In the genomic region with DNA sequence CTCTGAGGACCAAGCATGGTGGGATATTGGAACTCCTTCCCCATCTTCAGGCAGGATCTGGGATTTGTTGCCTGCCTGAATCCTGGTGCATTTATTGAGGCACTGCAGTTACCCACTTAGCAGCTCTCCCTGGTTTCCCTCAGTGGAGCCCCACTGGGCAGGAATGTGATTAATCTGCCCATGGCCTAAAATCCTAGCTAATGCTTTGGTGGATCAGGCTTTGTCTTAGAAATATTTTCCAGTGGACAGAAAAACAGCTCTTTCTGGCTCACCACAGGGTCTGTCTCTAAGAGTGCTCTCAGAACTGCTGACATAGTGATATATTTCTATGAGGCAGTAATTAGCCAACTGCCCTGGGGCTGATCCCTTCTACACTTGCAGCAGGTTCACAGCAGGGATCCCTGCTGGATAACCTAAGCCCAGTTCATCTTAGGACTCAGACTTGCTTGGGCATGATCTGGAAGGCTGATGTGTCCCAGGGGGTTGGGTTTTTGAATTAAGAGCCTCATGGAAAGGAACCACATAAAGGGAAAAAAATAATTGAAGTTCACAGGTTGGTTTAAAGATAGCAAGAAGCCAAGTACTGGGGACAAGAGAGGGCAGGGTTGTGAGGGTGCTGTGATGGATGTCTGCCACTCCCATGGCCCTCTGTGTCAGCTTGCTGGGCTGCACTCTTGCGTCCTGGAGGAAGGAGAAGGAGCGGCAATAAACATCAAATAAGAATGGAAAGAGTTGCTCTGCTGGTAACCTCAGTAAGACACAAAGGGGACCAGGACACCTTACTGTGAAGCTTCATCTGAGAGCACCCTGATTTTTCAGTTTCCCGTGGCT, we compare ENCODE assay signal across 1 cellular context.
TF ChIP-seq lines count a peak whose summit lies in the region.

No MANE protein-coding gene starts in this region.

TF ChIP-seq in HEK293, 187 proteins besides CTCF, POLR2A, EP300 and RAD21 (continued from another document):
- TF ChIP-seq ZNF561 (tag by site-specific recombination; IDR thresholded peaks at IDR 0.05; ENCODE audit: borderline replicate concordance) (peak; percentile 91), TRIM28 (IDR thresholded peaks at IDR 0.05; ENCODE audit: borderline replicate concordance, low read length) (peak; percentile 99), BCL11B (tag by site-specific recombination; IDR thresholded peaks at IDR 0.05; ENCODE audit: low read depth) (no peak), ZNF776 (tag by site-specific recombination; IDR thresholded peaks at IDR 0.05; ENCODE audit: borderline replicate concordance) (no peak), SCRT2 (tag by site-specific recombination; IDR thresholded peaks at IDR 0.05) (peak; percentile 94), ZNF548 (tag by site-specific recombination; IDR thresholded peaks at IDR 0.05) (no peak), ZNF560 (tag by site-specific recombination; IDR thresholded peaks at IDR 0.05; ENCODE audit: borderline replicate concordance) (no peak), MZF1 (tag by site-specific recombination; IDR thresholded peaks at IDR 0.05; ENCODE audit: borderline replicate concordance) (peak; percentile 98), PBX3 (CRISPR knock-in tag; IDR thresholded peaks at IDR 0.05) (no peak), SCRT1 (tag by site-specific recombination; IDR thresholded peaks at IDR 0.05; ENCODE audit: borderline replicate concordance) (peak; percentile 94), GLIS2 (tag by site-specific recombination; IDR thresholded peaks at IDR 0.05) (no peak), RBAK (tag by site-specific recombination; IDR thresholded peaks at IDR 0.05) (no peak), EGR2 (tag by site-specific recombination; IDR thresholded peaks at IDR 0.05; ENCODE audit: low read depth) (no peak), ZNF341 (tag by site-specific recombination; IDR thresholded peaks at IDR 0.05; ENCODE audit: low read depth) (peak; percentile 52), ZNF76 (tag by site-specific recombination; IDR thresholded peaks at IDR 0.05; ENCODE audit: borderline replicate concordance, low read depth) (no peak; the same call in 1 of the 2 replicates), ZNF843 (tag by site-specific recombination; IDR thresholded peaks at IDR 0.05) (peak; percentile 98)
- TF ChIP-seq, protein P1, sequence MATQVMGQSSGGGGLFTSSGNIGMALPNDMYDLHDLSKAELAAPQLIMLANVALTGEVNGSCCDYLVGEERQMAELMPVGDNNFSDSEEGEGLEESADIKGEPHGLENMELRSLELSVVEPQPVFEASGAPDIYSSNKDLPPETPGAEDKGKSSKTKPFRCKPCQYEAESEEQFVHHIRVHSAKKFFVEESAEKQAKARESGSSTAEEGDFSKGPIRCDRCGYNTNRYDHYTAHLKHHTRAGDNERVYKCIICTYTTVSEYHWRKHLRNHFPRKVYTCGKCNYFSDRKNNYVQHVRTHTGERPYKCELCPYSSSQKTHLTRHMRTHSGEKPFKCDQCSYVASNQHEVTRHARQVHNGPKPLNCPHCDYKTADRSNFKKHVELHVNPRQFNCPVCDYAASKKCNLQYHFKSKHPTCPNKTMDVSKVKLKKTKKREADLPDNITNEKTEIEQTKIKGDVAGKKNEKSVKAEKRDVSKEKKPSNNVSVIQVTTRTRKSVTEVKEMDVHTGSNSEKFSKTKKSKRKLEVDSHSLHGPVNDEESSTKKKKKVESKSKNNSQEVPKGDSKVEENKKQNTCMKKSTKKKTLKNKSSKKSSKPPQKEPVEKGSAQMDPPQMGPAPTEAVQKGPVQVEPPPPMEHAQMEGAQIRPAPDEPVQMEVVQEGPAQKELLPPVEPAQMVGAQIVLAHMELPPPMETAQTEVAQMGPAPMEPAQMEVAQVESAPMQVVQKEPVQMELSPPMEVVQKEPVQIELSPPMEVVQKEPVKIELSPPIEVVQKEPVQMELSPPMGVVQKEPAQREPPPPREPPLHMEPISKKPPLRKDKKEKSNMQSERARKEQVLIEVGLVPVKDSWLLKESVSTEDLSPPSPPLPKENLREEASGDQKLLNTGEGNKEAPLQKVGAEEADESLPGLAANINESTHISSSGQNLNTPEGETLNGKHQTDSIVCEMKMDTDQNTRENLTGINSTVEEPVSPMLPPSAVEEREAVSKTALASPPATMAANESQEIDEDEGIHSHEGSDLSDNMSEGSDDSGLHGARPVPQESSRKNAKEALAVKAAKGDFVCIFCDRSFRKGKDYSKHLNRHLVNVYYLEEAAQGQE (tag by site-specific recombination; IDR thresholded peaks at IDR 0.05): peak; percentile 52
